Comparison of ENCODE assay signal across 18 cellular contexts in genomic region chr5:171946382-171946781, GRCh38.
DNase-seq lines count a peak whose midpoint lies in the region; ATAC-seq and TF ChIP-seq lines count a peak whose summit lies in the region.
"Had no signal": no experiment of that assay in that cellular context is flagged by ENCODE, and none has a peak within 500 bp of the region (broad histone marks: within the 10 kb centered on the region; RNA-seq: fewer than 3 reads in every experiment).

No MANE protein-coding gene starts in this region.

- no peak for ATAC-seq in stimulated activated naive B cell treated with anti-CD40 and anti-IgM and Interleukin-4, amounts not matched to agents 10 μg/mL and 1 μg/mL and 100 μg/mL, for 72 hours (replicated peaks)
- ATAC-seq: effector memory CD8-positive, alpha-beta T cell; K562 had no signal

- no peak overlapping the region for H3K9ac ChIP-seq in colonic mucosa (ENCODE audit: low read depth in 2 of 2, low read length in 2 of 2)

- H3K27ac Mint-ChIP-seq in stimulated activated naive B cell treated with anti-CD40 and anti-IgM and Interleukin-4, amounts not matched to agents 10 μg/mL and 1 μg/mL and 100 μg/mL, for 72 hours = peak overlapping the region; percentile 4
- H3K27ac Mint-ChIP-seq: activated naive CD8-positive, alpha-beta T cell treated with anti-CD3 and anti-CD28 coated beads for 36 hours had no signal

- no peak overlapping the region for H3K4me3 ChIP-seq in breast epithelium
- H3K4me3 ChIP-seq in PC-9 = no peak overlapping the region
- no peak overlapping the region for H3K4me3 ChIP-seq in hepatocyte
- no peak overlapping the region for H3K4me3 ChIP-seq in stomach
- H3K4me3 ChIP-seq in thyroid gland (replicated peaks in 1 of 3) = no peak overlapping the region
- no peak overlapping the region for H3K4me3 ChIP-seq in colonic mucosa
- H3K4me3 ChIP-seq: K562, sigmoid colon had no signal

- no peaks in the 10 kb centered on the region for H3K9me3 ChIP-seq in breast epithelium
- no peaks in the 10 kb centered on the region for H3K9me3 ChIP-seq in PC-9 (ENCODE audit: insufficient read depth, low read depth)
- no peaks in the 10 kb centered on the region for H3K9me3 ChIP-seq in hepatocyte (ENCODE audit: low read depth)
- H3K9me3 ChIP-seq in stomach = no peaks in the 10 kb centered on the region
- no peaks in the 10 kb centered on the region for H3K9me3 ChIP-seq in thyroid gland
- H3K9me3 ChIP-seq in colonic mucosa = no peaks in the 10 kb centered on the region
- H3K9me3 ChIP-seq: sigmoid colon had no signal

- H3K4me2 ChIP-seq in PC-9 = no peak overlapping the region
- no peak overlapping the region for H3K4me2 ChIP-seq in hepatocyte

- TF ChIP-seq CTCF in breast epithelium (IDR thresholded peaks at IDR 0.05) = no peak
- TF ChIP-seq CTCF in PC-9 (conservative IDR thresholded peaks at IDR 0.05) = no peak
- TF ChIP-seq CTCF in hepatocyte (IDR thresholded peaks at IDR 0.05; ENCODE audit: poor library complexity) = no peak
- no peak for TF ChIP-seq CTCF in stomach (IDR thresholded peaks at IDR 0.05)
- no peak for TF ChIP-seq CTCF in thyroid gland (IDR thresholded peaks at IDR 0.05)
- TF ChIP-seq CTCF in colonic mucosa (IDR thresholded peaks at IDR 0.05) = no peak

- POLR2A ChIA-PET in PC-9 (lab: Charles Lee; ENCODE audit: unreplicated experiment) = no interaction called here

- H3K4me1 Mint-ChIP-seq in stimulated activated naive B cell treated with anti-CD40 and anti-IgM and Interleukin-4, amounts not matched to agents 10 μg/mL and 1 μg/mL and 100 μg/mL, for 72 hours = peaks cover 26 to 60% of the 10 kb centered on the region in 2 donors

- H4K20me1 ChIP-seq in PC-9 (ENCODE audit: insufficient read depth) (peaks cover 23% of the 10 kb centered on the region), hepatocyte (ENCODE audit: insufficient read depth, poor library complexity, severe bottlenecking) (peaks cover 54% of the 10 kb centered on the region)

- 93% methylated on average over 2 of the region's 2 CpGs for WGBS in hepatocyte (ENCODE audit: low lambda C conversion rate, missing lambda C conversion rate)
- WGBS in stomach, 5 donors = 84 to 100% (median 96%) methylated on average over 2 of the region's 2 CpGs
- 100% methylated on average over 2 of the region's 2 CpGs for WGBS in thyroid gland, 2 donors

- intact Hi-C loops in breast epithelium (cut with DNase I; ENCODE audit: low total_unique reads) = no loop called here
- intact Hi-C loops in PC-9 (cut with micrococcal nuclease; ENCODE audit: unreplicated experiment) = loop anchor here (2.0 kb wide), 1 partner anchor 60 kb away; the partner anchor contains the start of gene FBXW11
- intact Hi-C loops in stomach (cut with DNase I; ENCODE audit: low total_unique reads) = no loop called here
- intact Hi-C loops in thyroid gland (cut with DNase I) = no loop called here
- intact Hi-C loops in colonic mucosa (cut with DNase I) = no loop called here

- H3K9me3 Mint-ChIP-seq in stimulated activated naive B cell treated with anti-CD40 and anti-IgM and Interleukin-4, amounts not matched to agents 10 μg/mL and 1 μg/mL and 100 μg/mL, for 72 hours = no peaks in the 10 kb centered on the region
- H3K9me3 Mint-ChIP-seq: activated naive CD8-positive, alpha-beta T cell treated with anti-CD3 and anti-CD28 coated beads for 36 hours; effector memory CD8-positive, alpha-beta T cell had no signal

- peaks cover 0 to 8% of the 10 kb centered on the region in 2 donors for H3K4me1 ChIP-seq in breast epithelium
- peaks cover 20% of the 10 kb centered on the region for H3K4me1 ChIP-seq in PC-9 (replicated peaks; ENCODE audit: insufficient read depth)
- H3K4me1 ChIP-seq in hepatocyte (ENCODE audit: insufficient read depth) = peaks cover 24% of the 10 kb centered on the region
- peaks cover 14 to 68% (median 39%) of the 10 kb centered on the region in 4 donors for H3K4me1 ChIP-seq in stomach
- peaks cover 0 to 5% of the 10 kb centered on the region in 2 donors for H3K4me1 ChIP-seq in thyroid gland
- H3K4me1 ChIP-seq in colonic mucosa = no peaks in the 10 kb centered on the region

- CTCF ChIA-PET in PC-9 (lab: Charles Lee) = no interaction called here

- H3K27ac ChIP-seq in breast epithelium (no peak overlapping the region), PC-9 (no peak overlapping the region), hepatocyte (peak overlapping the region; percentile 71), stomach (peak overlapping the region in 1 of 5 donors; percentile 33), thyroid gland (no peak overlapping the region), colonic mucosa (no peak overlapping the region)
- H3K27ac ChIP-seq: sigmoid colon had no signal

- peaks cover 9 to 11% of the 10 kb centered on the region in 2 donors for H3K36me3 Mint-ChIP-seq in stimulated activated naive B cell treated with anti-CD40 and anti-IgM and Interleukin-4, amounts not matched to agents 10 μg/mL and 1 μg/mL and 100 μg/mL, for 72 hours

- H3K27me3 Mint-ChIP-seq in stimulated activated naive B cell treated with anti-CD40 and anti-IgM and Interleukin-4, amounts not matched to agents 10 μg/mL and 1 μg/mL and 100 μg/mL, for 72 hours = no peaks in the 10 kb centered on the region
- H3K27me3 Mint-ChIP-seq: activated naive CD8-positive, alpha-beta T cell treated with anti-CD3 and anti-CD28 coated beads for 36 hours; effector memory CD8-positive, alpha-beta T cell had no signal

- H2AFZ ChIP-seq in PC-9 (no peak overlapping the region), hepatocyte (no peak overlapping the region)

- H3K79me2 ChIP-seq in PC-9 (ENCODE audit: low read depth) = peaks cover 74% of the 10 kb centered on the region
- H3K79me2 ChIP-seq in hepatocyte = peaks cover 89% of the 10 kb centered on the region

- in situ Hi-C loops in T47D (cut with HindIII; ENCODE audit: low pct_unique_long_range_greater_than_20kb, low sequenced_read_pairs) = no loop called here

- DNase-seq in T47D (ENCODE audit: low read depth in 1 of 2, low spot score in 1 of 2) (peak; percentile 30 to 89), breast epithelium (ENCODE audit: low spot score in 2 of 2) (no peak), PC-9 (peak; percentile 11 to 42), hepatocyte (ENCODE audit: low spot score) (no peak), stomach (no peak), thyroid gland (no peak), colonic mucosa (no peak)
- no peak for DNase-seq in stimulated activated naive B cell treated with anti-CD40 and anti-IgM and Interleukin-4, amounts not matched to agents 10 μg/mL and 1 μg/mL and 100 μg/mL, for 72 hours
- DNase-seq: activated CD4-positive, alpha-beta T cell treated with anti-CD3 and anti-CD28 coated beads for 48 hours; activated naive CD8-positive, alpha-beta T cell treated with anti-CD3 and anti-CD28 coated beads for 36 hours; activated T-cell treated with anti-CD3 and anti-CD28 coated beads, Interleukin-2, amount 50 U/mL, for 1 hour; caudate nucleus; effector memory CD8-positive, alpha-beta T cell; NCI-H1417; SHP77 treated with DMSO at 0.1 percent for 48 hours; sigmoid colon; stimulated activated CD4-positive, alpha-beta T cell treated with anti-CD3 and anti-CD28 coated beads, Interleukin-4, amount 100 ng/mL, for 4 hours had no signal

- TF ChIP-seq POLR2A in breast epithelium (IDR thresholded peaks at IDR 0.05) (no peak), stomach (IDR thresholded peaks at IDR 0.05) (no peak), thyroid gland (IDR thresholded peaks at IDR 0.05) (no peak)

- H3K9me2 ChIP-seq in PC-9 (ENCODE audit: insufficient read depth) = no peaks in the 10 kb centered on the region
- H3K9me2 ChIP-seq in hepatocyte (replicated peaks; ENCODE audit: insufficient read depth) = no peaks in the 10 kb centered on the region

- H3K36me3 ChIP-seq in breast epithelium (no peaks in the 10 kb centered on the region), PC-9 (ENCODE audit: low read depth) (no peaks in the 10 kb centered on the region), hepatocyte (replicated peaks; ENCODE audit: insufficient read depth, low read depth) (no peaks in the 10 kb centered on the region), stomach (no peaks in the 10 kb centered on the region), thyroid gland (no peaks in the 10 kb centered on the region), colonic mucosa (no peaks in the 10 kb centered on the region)
- H3K36me3 ChIP-seq: sigmoid colon had no signal

- H3F3A ChIP-seq in PC-9 (ENCODE audit: insufficient read depth, low read depth) = peaks cover 12% of the 10 kb centered on the region; the same call in 1 of the 2 replicates

- no peak for TF ChIP-seq EP300 in stomach (IDR thresholded peaks at IDR 0.05)

- no TSS peak for BruUV-seq in PC-9 (replicated peaks; lab: Mats Ljungman, UMichigan)

- H3K27me3 ChIP-seq in breast epithelium (no peaks in the 10 kb centered on the region), PC-9 (ENCODE audit: insufficient read depth, low read depth) (no peaks in the 10 kb centered on the region), hepatocyte (no peaks in the 10 kb centered on the region), stomach (no peaks in the 10 kb centered on the region), thyroid gland (no peaks in the 10 kb centered on the region), colonic mucosa (no peaks in the 10 kb centered on the region)
- H3K27me3 ChIP-seq: sigmoid colon had no signal

- no peak overlapping the region for H3K4me3 Mint-ChIP-seq in stimulated activated naive B cell treated with anti-CD40 and anti-IgM and Interleukin-4, amounts not matched to agents 10 μg/mL and 1 μg/mL and 100 μg/mL, for 72 hours
- H3K4me3 Mint-ChIP-seq: activated naive CD8-positive, alpha-beta T cell treated with anti-CD3 and anti-CD28 coated beads for 36 hours; effector memory CD8-positive, alpha-beta T cell had no signal

Comparison
In these comparisons a context has a peak if more than half of its experiments do, and no peak if none do; other contexts are left out.
1. DNase-seq: peak in T47D (2 of 2) and PC-9 (2 of 2); none in breast epithelium (0 of 2), hepatocyte (single experiment), stimulated activated naive B cell treated with anti-CD40 and anti-IgM and Interleukin-4, amounts not matched to agents 10 μg/mL and 1 μg/mL and 100 μg/mL, for 72 hours (single experiment), stomach (single experiment), thyroid gland (0 of 2) and colonic mucosa (single experiment).